In genomic region chr21:38039841-38040240, GRCh38 we compare ENCODE assay signal across 27 cellular contexts.
"Had no signal": no experiment of that assay in that cellular context is flagged by ENCODE, and none has a peak within 500 bp of the region (broad histone marks: within the 10 kb centered on the region; RNA-seq: fewer than 3 reads in every experiment).

No MANE protein-coding gene starts in this region.

- FAIRE-seq: endothelial cell of umbilical vein, frontal cortex, small intestine had no signal

- H3K4me1 Mint-ChIP-seq: immature natural killer cell; natural killer cell; stimulated activated naive CD8-positive, alpha-beta T cell treated with anti-CD3 and anti-CD28 coated beads, Interleukin-15, amount 100 ng/mL, for 72 hours had no signal

- H3K27ac Mint-ChIP-seq: immature natural killer cell; natural killer cell; stimulated activated naive CD8-positive, alpha-beta T cell treated with anti-CD3 and anti-CD28 coated beads, Interleukin-15, amount 100 ng/mL, for 72 hours had no signal

- H3K4me3 Mint-ChIP-seq: immature natural killer cell; natural killer cell; stimulated activated naive CD8-positive, alpha-beta T cell treated with anti-CD3 and anti-CD28 coated beads, Interleukin-15, amount 100 ng/mL, for 72 hours had no signal

- ATAC-seq: left ventricle myocardium superior; lower lobe of right lung; natural killer cell; right lobe of liver; stimulated activated naive CD8-positive, alpha-beta T cell treated with anti-CD3 and anti-CD28 coated beads, Interleukin-15, amount 100 ng/mL, for 72 hours had no signal

- H3K27ac ChIP-seq: coronary artery, esophagus squamous epithelium, lower lobe of right lung, ovary, right lobe of liver, suprapubic skin, transverse colon, vagina had no signal

- H3K27me3 ChIP-seq: ovary, right lobe of liver, vagina had no signal

- H3K9me3 ChIP-seq: esophagus squamous epithelium, lower lobe of right lung, ovary, right lobe of liver, suprapubic skin, transverse colon, vagina had no signal

- H3K36me3 ChIP-seq: esophagus squamous epithelium, lower lobe of right lung, ovary, right lobe of liver, suprapubic skin, transverse colon, vagina had no signal

- H3K4me3 ChIP-seq: coronary artery, esophagus squamous epithelium, lower lobe of right lung, ovary, right lobe of liver, suprapubic skin, transverse colon, vagina had no signal

- H3K9me3 Mint-ChIP-seq: natural killer cell had no signal

- H3K36me3 Mint-ChIP-seq: immature natural killer cell, natural killer cell had no signal

- DNase-seq: dermis blood vessel endothelial cell; effector memory CD4-positive, alpha-beta T cell; erythroblast; esophagus squamous epithelium; hypothalamus; immature natural killer cell; islet precursor cell; kidney glomerular epithelial cell; left ventricle myocardium superior; lower lobe of right lung; natural killer cell; occipital lobe; ovary; posterior cingulate gyrus; right lobe of liver; small intestine; stimulated activated CD4-positive, alpha-beta T cell treated with anti-CD3 and anti-CD28 coated beads, Interleukin-15, amount 100 ng/mL, for 24 hours; stimulated activated CD4-positive, alpha-beta T cell treated with anti-CD3 and anti-CD28 coated beads, Interleukin-2, amount 100 ng/mL, for 48 hours; stimulated activated CD8-positive, alpha-beta memory T cell treated with anti-CD3 and anti-CD28 coated beads, Interleukin-4, amount 100 ng/mL, for 48 hours; stimulated activated naive CD4-positive, alpha-beta T cell; stimulated activated naive CD8-positive, alpha-beta T cell treated with anti-CD3 and anti-CD28 coated beads, Interleukin-15, amount 100 ng/mL, for 72 hours; transverse colon had no signal

- H3K4me1 ChIP-seq: esophagus squamous epithelium, lower lobe of right lung, right lobe of liver, suprapubic skin, transverse colon had no signal
